In the genomic region with DNA sequence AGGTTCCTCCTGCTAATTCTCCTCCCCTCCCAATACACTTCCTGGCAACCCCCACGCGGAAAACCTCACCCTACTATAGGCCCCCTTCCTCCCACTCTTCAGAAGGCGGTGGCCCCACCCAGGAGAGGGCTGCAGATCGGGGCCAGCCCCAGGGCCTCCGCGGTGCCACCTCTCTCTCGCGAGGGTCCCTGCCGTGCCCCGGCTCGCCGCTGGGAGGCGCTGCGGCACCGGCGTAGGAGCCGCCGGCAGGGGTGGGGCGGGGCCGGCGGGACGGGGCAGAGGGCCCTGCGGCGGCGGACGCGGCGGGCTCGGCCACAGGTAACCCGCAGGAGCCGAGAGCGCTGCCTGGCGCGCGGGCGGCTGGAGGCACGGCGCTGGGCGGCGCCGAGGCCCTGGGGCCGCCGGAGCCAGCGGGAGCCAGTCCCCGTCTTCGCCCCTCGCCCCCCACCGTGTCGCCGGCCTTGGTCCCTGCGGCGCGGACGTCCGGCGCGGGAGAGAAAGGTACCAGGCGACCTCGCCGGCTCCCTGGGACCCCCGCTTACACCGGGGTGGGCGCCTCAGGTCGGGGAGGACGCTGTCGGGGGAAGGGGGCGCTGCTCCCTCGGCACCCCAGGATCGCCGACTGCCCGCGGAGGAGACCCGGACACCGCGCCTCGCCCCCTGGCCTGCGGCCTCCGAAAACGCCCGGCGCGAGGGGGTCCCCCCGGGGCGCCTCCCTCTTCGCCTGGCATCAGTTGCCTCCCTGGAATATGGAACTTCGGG, we compare ENCODE assay signal across 1 cellular context.
TF ChIP-seq lines count a peak whose summit lies in the region.

A gene (plus strand): TSS at position 278 of the 762 bp plus-strand sequence. CDS start 133,825 bp downstream, outside the sequence.

TF ChIP-seq in HepG2, 621 proteins besides CTCF, POLR2A, EP300 and RAD21 (continued from another document and continues in another):
- TF ChIP-seq, protein P1, sequence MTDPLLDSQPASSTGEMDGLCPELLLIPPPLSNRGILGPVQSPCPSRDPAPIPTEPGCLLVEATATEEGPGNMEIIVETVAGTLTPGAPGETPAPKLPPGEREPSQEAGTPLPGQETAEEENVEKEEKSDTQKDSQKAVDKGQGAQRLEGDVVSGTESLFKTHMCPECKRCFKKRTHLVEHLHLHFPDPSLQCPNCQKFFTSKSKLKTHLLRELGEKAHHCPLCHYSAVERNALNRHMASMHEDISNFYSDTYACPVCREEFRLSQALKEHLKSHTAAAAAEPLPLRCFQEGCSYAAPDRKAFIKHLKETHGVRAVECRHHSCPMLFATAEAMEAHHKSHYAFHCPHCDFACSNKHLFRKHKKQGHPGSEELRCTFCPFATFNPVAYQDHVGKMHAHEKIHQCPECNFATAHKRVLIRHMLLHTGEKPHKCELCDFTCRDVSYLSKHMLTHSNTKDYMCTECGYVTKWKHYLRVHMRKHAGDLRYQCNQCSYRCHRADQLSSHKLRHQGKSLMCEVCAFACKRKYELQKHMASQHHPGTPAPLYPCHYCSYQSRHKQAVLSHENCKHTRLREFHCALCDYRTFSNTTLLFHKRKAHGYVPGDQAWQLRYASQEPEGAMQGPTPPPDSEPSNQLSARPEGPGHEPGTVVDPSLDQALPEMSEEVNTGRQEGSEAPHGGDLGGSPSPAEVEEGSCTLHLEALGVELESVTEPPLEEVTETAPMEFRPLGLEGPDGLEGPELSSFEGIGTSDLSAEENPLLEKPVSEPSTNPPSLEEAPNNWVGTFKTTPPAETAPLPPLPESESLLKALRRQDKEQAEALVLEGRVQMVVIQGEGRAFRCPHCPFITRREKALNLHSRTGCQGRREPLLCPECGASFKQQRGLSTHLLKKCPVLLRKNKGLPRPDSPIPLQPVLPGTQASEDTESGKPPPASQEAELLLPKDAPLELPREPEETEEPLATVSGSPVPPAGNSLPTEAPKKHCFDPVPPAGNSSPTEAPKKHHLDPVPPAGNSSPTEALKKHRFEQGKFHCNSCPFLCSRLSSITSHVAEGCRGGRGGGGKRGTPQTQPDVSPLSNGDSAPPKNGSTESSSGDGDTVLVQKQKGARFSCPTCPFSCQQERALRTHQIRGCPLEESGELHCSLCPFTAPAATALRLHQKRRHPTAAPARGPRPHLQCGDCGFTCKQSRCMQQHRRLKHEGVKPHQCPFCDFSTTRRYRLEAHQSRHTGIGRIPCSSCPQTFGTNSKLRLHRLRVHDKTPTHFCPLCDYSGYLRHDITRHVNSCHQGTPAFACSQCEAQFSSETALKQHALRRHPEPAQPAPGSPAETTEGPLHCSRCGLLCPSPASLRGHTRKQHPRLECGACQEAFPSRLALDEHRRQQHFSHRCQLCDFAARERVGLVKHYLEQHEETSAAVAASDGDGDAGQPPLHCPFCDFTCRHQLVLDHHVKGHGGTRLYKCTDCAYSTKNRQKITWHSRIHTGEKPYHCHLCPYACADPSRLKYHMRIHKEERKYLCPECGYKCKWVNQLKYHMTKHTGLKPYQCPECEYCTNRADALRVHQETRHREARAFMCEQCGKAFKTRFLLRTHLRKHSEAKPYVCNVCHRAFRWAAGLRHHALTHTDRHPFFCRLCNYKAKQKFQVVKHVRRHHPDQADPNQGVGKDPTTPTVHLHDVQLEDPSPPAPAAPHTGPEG (CRISPR knock-in tag; IDR thresholded peaks at IDR 0.05), result 0 out of 2 replicates have a peak, but pooled peaks have one; percentile 30
- TF ChIP-seq HNF4A (CRISPR knock-in tag; IDR thresholded peaks at IDR 0.05) (no peak), SALL2 (CRISPR knock-in tag; IDR thresholded peaks at IDR 0.05) (0 out of 2 replicates have a peak, but pooled peaks have one; percentile 35), ZNF724P (CRISPR knock-in tag; IDR thresholded peaks at IDR 0.05; ENCODE audit: borderline replicate concordance) (no peak), XBP1 (CRISPR knock-in tag; IDR thresholded peaks at IDR 0.05) (no peak), PPARG (CRISPR knock-in tag; conservative IDR thresholded peaks at IDR 0.05) (no peak), ZFX (CRISPR knock-in tag; IDR thresholded peaks at IDR 0.05; ENCODE audit: low read depth) (peak; percentile 27; the same call in 1 of the 2 replicates), ZNF652 (CRISPR knock-in tag; IDR thresholded peaks at IDR 0.05; ENCODE audit: borderline replicate concordance, low read depth) (no peak), KLF16 (CRISPR knock-in tag; IDR thresholded peaks at IDR 0.05) (no peak), SALL1 (CRISPR knock-in tag; IDR thresholded peaks at IDR 0.05) (0 out of 2 replicates have a peak, but pooled peaks have one; percentile 47), MAZ (IDR thresholded peaks at IDR 0.05; ENCODE audit: borderline replicate concordance, low read depth, low read length) (peak; percentile 79; the same call in 1 of the 2 replicates), MAZ (CRISPR knock-in tag; IDR thresholded peaks at IDR 0.05; ENCODE audit: low read depth) (peak; percentile 81), GATAD2A (CRISPR knock-in tag; IDR thresholded peaks at IDR 0.05) (no peak), STAG1 (CRISPR knock-in tag; IDR thresholded peaks at IDR 0.05) (peak; percentile 88), ZNF674 (CRISPR knock-in tag; IDR thresholded peaks at IDR 0.05; ENCODE audit: low read depth) (no peak), LCORL (IDR thresholded peaks at IDR 0.05) (no peak), LCORL (CRISPR knock-in tag; IDR thresholded peaks at IDR 0.05) (peak; percentile 50; the same call in 1 of the 2 replicates), RARA (CRISPR knock-in tag; IDR thresholded peaks at IDR 0.05) (0 out of 2 replicates have a peak, but pooled peaks have one; percentile 10), ZSCAN25 (CRISPR knock-in tag; IDR thresholded peaks at IDR 0.05) (peak; percentile 100), ZBTB7A (CRISPR knock-in tag; IDR thresholded peaks at IDR 0.05) (no peak), SP5 (CRISPR knock-in tag; IDR thresholded peaks at IDR 0.05; ENCODE audit: borderline replicate concordance, low read depth) (0 out of 2 replicates have a peak, but pooled peaks have one; percentile 32), ZSCAN31 (CRISPR knock-in tag; IDR thresholded peaks at IDR 0.05; ENCODE audit: low read depth) (peak; percentile 40; the same call in 1 of the 2 replicates), KLF12 (CRISPR knock-in tag; IDR thresholded peaks at IDR 0.05; ENCODE audit: borderline replicate concordance) (peak; percentile 61; the same call in 1 of the 2 replicates), ZBTB38 (CRISPR knock-in tag; IDR thresholded peaks at IDR 0.05) (no peak), ZNF441 (CRISPR knock-in tag; IDR thresholded peaks at IDR 0.05; ENCODE audit: borderline replicate concordance) (0 out of 2 replicates have a peak, but pooled peaks have one; percentile 59), ZBTB8A (CRISPR knock-in tag; IDR thresholded peaks at IDR 0.05; ENCODE audit: borderline replicate concordance, low read depth) (no peak), ZMYM4 (CRISPR knock-in tag; IDR thresholded peaks at IDR 0.05) (peak; percentile 64), SP1 (IDR thresholded peaks at IDR 0.05) (no peak), SP1 (CRISPR knock-in tag; IDR thresholded peaks at IDR 0.05) (peak; percentile 43; the same call in 1 of the 2 replicates), ZNF121 (CRISPR knock-in tag; IDR thresholded peaks at IDR 0.05) (peak; percentile 61; the same call in 1 of the 2 replicates), ZNF335 (CRISPR knock-in tag; IDR thresholded peaks at IDR 0.05) (no peak), YY1 (IDR thresholded peaks at IDR 0.05; ENCODE audit: insufficient read depth, insufficient replicate concordance, low read depth, low read length) (peak; percentile 41)
- TF ChIP-seq, protein P2, sequence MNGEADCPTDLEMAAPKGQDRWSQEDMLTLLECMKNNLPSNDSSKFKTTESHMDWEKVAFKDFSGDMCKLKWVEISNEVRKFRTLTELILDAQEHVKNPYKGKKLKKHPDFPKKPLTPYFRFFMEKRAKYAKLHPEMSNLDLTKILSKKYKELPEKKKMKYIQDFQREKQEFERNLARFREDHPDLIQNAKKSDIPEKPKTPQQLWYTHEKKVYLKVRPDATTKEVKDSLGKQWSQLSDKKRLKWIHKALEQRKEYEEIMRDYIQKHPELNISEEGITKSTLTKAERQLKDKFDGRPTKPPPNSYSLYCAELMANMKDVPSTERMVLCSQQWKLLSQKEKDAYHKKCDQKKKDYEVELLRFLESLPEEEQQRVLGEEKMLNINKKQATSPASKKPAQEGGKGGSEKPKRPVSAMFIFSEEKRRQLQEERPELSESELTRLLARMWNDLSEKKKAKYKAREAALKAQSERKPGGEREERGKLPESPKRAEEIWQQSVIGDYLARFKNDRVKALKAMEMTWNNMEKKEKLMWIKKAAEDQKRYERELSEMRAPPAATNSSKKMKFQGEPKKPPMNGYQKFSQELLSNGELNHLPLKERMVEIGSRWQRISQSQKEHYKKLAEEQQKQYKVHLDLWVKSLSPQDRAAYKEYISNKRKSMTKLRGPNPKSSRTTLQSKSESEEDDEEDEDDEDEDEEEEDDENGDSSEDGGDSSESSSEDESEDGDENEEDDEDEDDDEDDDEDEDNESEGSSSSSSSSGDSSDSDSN (CRISPR knock-in tag; IDR thresholded peaks at IDR 0.05), result peak; percentile 35; the same call in 1 of the 2 replicates
- TF ChIP-seq, protein P3, sequence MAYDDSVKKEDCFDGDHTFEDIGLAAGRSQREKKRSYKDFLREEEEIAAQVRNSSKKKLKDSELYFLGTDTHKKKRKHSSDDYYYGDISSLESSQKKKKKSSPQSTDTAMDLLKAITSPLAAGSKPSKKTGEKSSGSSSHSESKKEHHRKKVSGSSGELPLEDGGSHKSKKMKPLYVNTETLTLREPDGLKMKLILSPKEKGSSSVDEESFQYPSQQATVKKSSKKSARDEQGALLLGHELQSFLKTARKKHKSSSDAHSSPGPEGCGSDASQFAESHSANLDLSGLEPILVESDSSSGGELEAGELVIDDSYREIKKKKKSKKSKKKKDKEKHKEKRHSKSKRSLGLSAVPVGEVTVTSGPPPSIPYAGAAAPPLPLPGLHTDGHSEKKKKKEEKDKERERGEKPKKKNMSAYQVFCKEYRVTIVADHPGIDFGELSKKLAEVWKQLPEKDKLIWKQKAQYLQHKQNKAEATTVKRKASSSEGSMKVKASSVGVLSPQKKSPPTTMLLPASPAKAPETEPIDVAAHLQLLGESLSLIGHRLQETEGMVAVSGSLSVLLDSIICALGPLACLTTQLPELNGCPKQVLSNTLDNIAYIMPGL (CRISPR knock-in tag; IDR thresholded peaks at IDR 0.05; ENCODE audit: borderline replicate concordance in 1 of 2, low read depth in 1 of 2), result peak; percentile 26 to 68; a peak in 2 of 4 replicates
- TF ChIP-seq, protein P4, sequence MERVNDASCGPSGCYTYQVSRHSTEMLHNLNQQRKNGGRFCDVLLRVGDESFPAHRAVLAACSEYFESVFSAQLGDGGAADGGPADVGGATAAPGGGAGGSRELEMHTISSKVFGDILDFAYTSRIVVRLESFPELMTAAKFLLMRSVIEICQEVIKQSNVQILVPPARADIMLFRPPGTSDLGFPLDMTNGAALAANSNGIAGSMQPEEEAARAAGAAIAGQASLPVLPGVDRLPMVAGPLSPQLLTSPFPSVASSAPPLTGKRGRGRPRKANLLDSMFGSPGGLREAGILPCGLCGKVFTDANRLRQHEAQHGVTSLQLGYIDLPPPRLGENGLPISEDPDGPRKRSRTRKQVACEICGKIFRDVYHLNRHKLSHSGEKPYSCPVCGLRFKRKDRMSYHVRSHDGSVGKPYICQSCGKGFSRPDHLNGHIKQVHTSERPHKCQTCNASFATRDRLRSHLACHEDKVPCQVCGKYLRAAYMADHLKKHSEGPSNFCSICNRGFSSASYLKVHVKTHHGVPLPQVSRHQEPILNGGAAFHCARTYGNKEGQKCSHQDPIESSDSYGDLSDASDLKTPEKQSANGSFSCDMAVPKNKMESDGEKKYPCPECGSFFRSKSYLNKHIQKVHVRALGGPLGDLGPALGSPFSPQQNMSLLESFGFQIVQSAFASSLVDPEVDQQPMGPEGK (CRISPR knock-in tag; IDR thresholded peaks at IDR 0.05), result peak; percentile 42; the same call in 1 of the 2 replicates
- TF ChIP-seq, protein P5, sequence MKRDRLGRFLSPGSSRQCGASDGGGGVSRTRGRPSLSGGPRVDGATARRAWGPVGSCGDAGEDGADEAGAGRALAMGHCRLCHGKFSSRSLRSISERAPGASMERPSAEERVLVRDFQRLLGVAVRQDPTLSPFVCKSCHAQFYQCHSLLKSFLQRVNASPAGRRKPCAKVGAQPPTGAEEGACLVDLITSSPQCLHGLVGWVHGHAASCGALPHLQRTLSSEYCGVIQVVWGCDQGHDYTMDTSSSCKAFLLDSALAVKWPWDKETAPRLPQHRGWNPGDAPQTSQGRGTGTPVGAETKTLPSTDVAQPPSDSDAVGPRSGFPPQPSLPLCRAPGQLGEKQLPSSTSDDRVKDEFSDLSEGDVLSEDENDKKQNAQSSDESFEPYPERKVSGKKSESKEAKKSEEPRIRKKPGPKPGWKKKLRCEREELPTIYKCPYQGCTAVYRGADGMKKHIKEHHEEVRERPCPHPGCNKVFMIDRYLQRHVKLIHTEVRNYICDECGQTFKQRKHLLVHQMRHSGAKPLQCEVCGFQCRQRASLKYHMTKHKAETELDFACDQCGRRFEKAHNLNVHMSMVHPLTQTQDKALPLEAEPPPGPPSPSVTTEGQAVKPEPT (CRISPR knock-in tag; IDR thresholded peaks at IDR 0.05; ENCODE audit: low read depth), result no peak
- TF ChIP-seq, protein P6, sequence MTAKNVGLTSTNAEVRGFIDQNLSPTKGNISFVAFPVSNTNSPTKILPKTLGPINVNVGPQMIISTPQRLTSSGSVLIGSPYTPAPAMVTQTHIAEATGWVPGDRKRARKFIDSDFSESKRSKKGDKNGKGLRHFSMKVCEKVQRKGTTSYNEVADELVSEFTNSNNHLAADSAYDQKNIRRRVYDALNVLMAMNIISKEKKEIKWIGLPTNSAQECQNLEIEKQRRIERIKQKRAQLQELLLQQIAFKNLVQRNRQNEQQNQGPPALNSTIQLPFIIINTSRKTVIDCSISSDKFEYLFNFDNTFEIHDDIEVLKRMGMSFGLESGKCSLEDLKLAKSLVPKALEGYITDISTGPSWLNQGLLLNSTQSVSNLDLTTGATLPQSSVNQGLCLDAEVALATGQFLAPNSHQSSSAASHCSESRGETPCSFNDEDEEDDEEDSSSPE (CRISPR knock-in tag; IDR thresholded peaks at IDR 0.05), result no peak
- TF ChIP-seq, protein P7, sequence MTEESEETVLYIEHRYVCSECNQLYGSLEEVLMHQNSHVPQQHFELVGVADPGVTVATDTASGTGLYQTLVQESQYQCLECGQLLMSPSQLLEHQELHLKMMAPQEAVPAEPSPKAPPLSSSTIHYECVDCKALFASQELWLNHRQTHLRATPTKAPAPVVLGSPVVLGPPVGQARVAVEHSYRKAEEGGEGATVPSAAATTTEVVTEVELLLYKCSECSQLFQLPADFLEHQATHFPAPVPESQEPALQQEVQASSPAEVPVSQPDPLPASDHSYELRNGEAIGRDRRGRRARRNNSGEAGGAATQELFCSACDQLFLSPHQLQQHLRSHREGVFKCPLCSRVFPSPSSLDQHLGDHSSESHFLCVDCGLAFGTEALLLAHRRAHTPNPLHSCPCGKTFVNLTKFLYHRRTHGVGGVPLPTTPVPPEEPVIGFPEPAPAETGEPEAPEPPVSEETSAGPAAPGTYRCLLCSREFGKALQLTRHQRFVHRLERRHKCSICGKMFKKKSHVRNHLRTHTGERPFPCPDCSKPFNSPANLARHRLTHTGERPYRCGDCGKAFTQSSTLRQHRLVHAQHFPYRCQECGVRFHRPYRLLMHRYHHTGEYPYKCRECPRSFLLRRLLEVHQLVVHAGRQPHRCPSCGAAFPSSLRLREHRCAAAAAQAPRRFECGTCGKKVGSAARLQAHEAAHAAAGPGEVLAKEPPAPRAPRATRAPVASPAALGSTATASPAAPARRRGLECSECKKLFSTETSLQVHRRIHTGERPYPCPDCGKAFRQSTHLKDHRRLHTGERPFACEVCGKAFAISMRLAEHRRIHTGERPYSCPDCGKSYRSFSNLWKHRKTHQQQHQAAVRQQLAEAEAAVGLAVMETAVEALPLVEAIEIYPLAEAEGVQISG (CRISPR knock-in tag; IDR thresholded peaks at IDR 0.05), result peak; percentile 80
- TF ChIP-seq, protein P8, sequence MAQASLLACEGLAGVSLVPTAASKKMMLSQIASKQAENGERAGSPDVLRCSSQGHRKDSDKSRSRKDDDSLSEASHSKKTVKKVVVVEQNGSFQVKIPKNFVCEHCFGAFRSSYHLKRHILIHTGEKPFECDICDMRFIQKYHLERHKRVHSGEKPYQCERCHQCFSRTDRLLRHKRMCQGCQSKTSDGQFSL (CRISPR knock-in tag; IDR thresholded peaks at IDR 0.05), result peak; percentile 19; the same call in 1 of the 2 replicates
